Comparison of ENCODE assay signal across 1 cellular context in the genomic region with DNA sequence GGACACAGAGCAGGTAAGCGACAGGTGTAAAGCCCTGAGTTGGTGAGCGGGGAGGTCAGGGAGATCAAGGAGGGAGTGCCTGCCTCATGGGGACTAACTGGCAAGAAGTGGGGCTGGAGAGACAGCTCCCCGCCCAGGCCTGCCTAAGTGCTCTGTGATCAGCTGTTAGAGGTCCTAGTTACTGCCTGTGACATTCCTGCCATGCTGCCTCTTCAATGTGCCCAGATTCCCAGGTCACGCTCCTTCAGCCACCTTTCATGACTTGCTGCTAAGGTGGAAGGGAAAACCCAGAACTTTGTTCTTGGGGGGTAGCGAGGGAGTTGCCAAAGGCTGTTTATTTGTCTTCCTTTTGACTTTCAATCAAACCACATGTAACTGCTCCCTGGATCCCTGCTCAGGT.
TF ChIP-seq lines count a peak whose summit lies in the region.

No MANE protein-coding gene starts in this region.

TF ChIP-seq in IMR-90, 13 proteins besides CTCF, POLR2A, EP300 and RAD21 (continued from another document):
- TF ChIP-seq, protein P1, sequence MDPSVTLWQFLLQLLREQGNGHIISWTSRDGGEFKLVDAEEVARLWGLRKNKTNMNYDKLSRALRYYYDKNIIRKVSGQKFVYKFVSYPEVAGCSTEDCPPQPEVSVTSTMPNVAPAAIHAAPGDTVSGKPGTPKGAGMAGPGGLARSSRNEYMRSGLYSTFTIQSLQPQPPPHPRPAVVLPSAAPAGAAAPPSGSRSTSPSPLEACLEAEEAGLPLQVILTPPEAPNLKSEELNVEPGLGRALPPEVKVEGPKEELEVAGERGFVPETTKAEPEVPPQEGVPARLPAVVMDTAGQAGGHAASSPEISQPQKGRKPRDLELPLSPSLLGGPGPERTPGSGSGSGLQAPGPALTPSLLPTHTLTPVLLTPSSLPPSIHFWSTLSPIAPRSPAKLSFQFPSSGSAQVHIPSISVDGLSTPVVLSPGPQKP (IDR thresholded peaks at IDR 0.05; ENCODE audit: borderline replicate concordance, low read depth, low read length), result no peak
- TF ChIP-seq CEBPB (IDR thresholded peaks at IDR 0.05; ENCODE audit: low read depth, low read length), result no peak
